ENCODE assay signal across 13 cellular contexts in the genomic region with DNA sequence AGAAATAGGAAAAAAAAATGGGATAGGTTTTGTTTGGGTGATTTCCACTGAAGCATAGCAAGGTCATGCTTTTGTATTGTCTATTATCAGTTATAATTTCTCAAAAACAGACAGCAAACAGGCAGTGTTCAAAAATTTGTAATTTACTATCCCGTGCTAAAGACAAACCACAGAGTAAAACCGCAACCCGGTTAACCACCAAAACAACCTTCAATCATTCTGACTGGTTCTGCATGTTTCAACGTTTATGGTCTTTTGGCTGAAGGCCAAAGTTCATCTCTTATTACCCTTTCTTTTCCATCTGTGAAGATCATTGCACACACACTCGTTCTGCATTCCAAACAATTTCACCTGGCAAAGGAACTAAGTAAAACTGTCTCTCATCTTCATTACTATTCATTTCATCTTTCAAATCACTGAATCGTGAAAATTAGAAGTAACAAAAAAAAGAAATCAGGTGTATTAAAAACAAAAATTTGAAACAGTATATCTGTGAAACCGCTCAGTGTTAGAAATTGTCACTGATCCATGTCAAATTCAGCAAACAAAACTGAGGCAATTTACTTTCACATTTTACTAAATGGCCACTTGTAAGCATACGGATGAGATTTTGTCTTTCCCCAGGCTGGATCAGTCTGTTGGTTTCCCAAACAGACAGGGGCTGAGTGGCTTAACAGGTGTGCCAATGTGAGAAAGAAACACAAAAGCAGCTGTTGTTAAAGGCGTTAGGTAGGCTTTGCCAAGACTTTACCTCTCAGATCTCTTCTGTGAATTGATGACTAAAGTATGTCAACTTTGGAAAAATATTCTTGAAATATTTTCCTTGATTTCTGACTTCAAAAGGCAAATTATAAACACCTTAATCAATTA.
DNase-seq lines count a peak whose midpoint lies in the region; ATAC-seq, FAIRE-seq and TF ChIP-seq lines count a peak whose summit lies in the region.
"Had no signal": no experiment of that assay in that cellular context is flagged by ENCODE, and none has a peak within 500 bp of the region (broad histone marks: within the 10 kb centered on the region; RNA-seq: fewer than 3 reads in every experiment).

No MANE protein-coding gene starts in this region.

- intact Hi-C loops in K562 (cut with micrococcal nuclease) = no loop called here
- intact Hi-C loops in activated T-helper 2 cell treated with anti-CD3 and anti-CD28 coated beads, Interferon-gamma antibody, Interleukin-2, Interleukin-4, amounts not matched to agents 10 μg/mL and 5 μg/mL and 100 μg/mL, durations not matched to agents 14 hours and 24 hours and 36 hours (cut with micrococcal nuclease) = no loop called here

- no peaks in the 10 kb centered on the region for H3K4me1 ChIP-seq in K562 (replicated peaks in 1 of 2; ENCODE audit: control insufficient read depth in 2 of 2, insufficient read depth in 2 of 2, low read length in 2 of 2)
- H3K4me1 ChIP-seq: esophagus squamous epithelium, Peyer's patch, psoas muscle had no signal

- H3K9ac ChIP-seq in K562 (ENCODE audit: insufficient read depth in 1 of 2, low read depth in 2 of 2, low read length in 2 of 2) = no peak overlapping the region

- H3K4me3 ChIP-seq in K562 = no peak overlapping the region
- H3K4me3 ChIP-seq: esophagus squamous epithelium, Peyer's patch, psoas muscle had no signal

- peaks cover 6% of the 10 kb centered on the region for H3K4me1 Mint-ChIP-seq in activated T-helper 2 cell treated with anti-CD3 and anti-CD28 coated beads, Interferon-gamma antibody, Interleukin-2, Interleukin-4, amounts not matched to agents 10 μg/mL and 5 μg/mL and 100 μg/mL, durations not matched to agents 14 hours and 24 hours and 36 hours (ENCODE audit: low read depth)

- no TSS peak for BruUV-seq in K562 (replicated peaks; lab: Mats Ljungman, UMichigan)

- peak; percentile 0 for DNase-seq in ELR (ENCODE audit: low read depth)
- DNase-seq in NCI-H128 (lab: John Stamatoyannopoulos, UW; ENCODE audit: unreplicated experiment) = peak; percentile 88
- DNase-seq in NCI-H748 (lab: John Stamatoyannopoulos, UW; ENCODE audit: unreplicated experiment) = peak; percentile 97
- no peak for DNase-seq in K562 (ENCODE audit: extremely low read depth in 1 of 4, low spot score in 3 of 4)
- no peak for DNase-seq in activated T-helper 2 cell treated with anti-CD3 and anti-CD28 coated beads, Interferon-gamma antibody, Interleukin-2, Interleukin-4, amounts not matched to agents 10 μg/mL and 5 μg/mL and 100 μg/mL, durations not matched to agents 14 hours and 24 hours and 36 hours (ENCODE audit: low spot score)
- no peak for DNase-seq in GF-D8 (lab: John Stamatoyannopoulos, UW)
- DNase-seq: activated CD8-positive, alpha-beta memory T cell treated with anti-CD3 and anti-CD28 coated beads for 24 hours; esophagus squamous epithelium; left ventricle myocardium superior; Peyer's patch; psoas muscle had no signal

- H3K27ac Mint-ChIP-seq in activated T-helper 2 cell treated with anti-CD3 and anti-CD28 coated beads, Interferon-gamma antibody, Interleukin-2, Interleukin-4, amounts not matched to agents 10 μg/mL and 5 μg/mL and 100 μg/mL, durations not matched to agents 14 hours and 24 hours and 36 hours = no peak overlapping the region

- no peaks in the 10 kb centered on the region for H3K36me3 ChIP-seq in K562 (ENCODE audit: control insufficient read depth, insufficient read depth, low read length)
- H3K36me3 ChIP-seq: esophagus squamous epithelium, Peyer's patch had no signal

- no peak for TF ChIP-seq EP300 in K562 (IDR thresholded peaks at IDR 0.05; ENCODE audit: low read length)

- H3K9me3 Mint-ChIP-seq in activated T-helper 2 cell treated with anti-CD3 and anti-CD28 coated beads, Interferon-gamma antibody, Interleukin-2, Interleukin-4, amounts not matched to agents 10 μg/mL and 5 μg/mL and 100 μg/mL, durations not matched to agents 14 hours and 24 hours and 36 hours = peaks cover 2% of the 10 kb centered on the region

- no peaks in the 10 kb centered on the region for H4K20me1 ChIP-seq in K562 (replicated peaks; ENCODE audit: control insufficient read depth, insufficient read depth, low read length)

- no peak overlapping the region for H3K4me3 Mint-ChIP-seq in activated T-helper 2 cell treated with anti-CD3 and anti-CD28 coated beads, Interferon-gamma antibody, Interleukin-2, Interleukin-4, amounts not matched to agents 10 μg/mL and 5 μg/mL and 100 μg/mL, durations not matched to agents 14 hours and 24 hours and 36 hours (ENCODE audit: low read depth)

- POLR2A ChIA-PET in K562 (lab: Yijun Ruan, JAX) = no interaction called here

- H3K9me3 ChIP-seq in K562 (replicated peaks; ENCODE audit: control insufficient read depth, insufficient read depth, low read depth, low read length) = no peaks in the 10 kb centered on the region; the same call in 1 of the 2 replicates
- H3K9me3 ChIP-seq: esophagus squamous epithelium had no signal

- WGBS in K562 (ENCODE audit: insufficient coverage, low coverage, missing lambda C conversion rate) = 1% methylated on average over 9 of the region's 9 CpGs

- H2AFZ ChIP-seq in K562 (ENCODE audit: low read depth, low read length) = no peak overlapping the region

- TF ChIP-seq POLR2A in K562 (conservative IDR thresholded peaks at IDR 0.05) = no peak

- TF ChIP-seq CTCF in K562 (IDR thresholded peaks at IDR 0.05 in 2 of 3, conservative IDR thresholded peaks at IDR 0.05 in 1 of 3; ENCODE audit: insufficient read depth in 2 of 3, low read depth in 1 of 3, low read length in 3 of 3) = no peak

- in situ Hi-C loops in K562 (cut with MboI) = no loop called here

- H3K4me2 ChIP-seq in K562 (ENCODE audit: insufficient read depth, low read length) = no peak overlapping the region

- no peaks in the 10 kb centered on the region for H3K27me3 ChIP-seq in K562 (ENCODE audit: control insufficient read depth in 2 of 2, insufficient read depth in 2 of 2, low read length in 2 of 2)
- H3K27me3 ChIP-seq: esophagus squamous epithelium, Peyer's patch had no signal

- no peaks in the 10 kb centered on the region for H3K79me2 ChIP-seq in K562 (ENCODE audit: control insufficient read depth, insufficient read depth, low read length)

- no peaks in the 10 kb centered on the region for H3K9me1 ChIP-seq in K562 (ENCODE audit: control insufficient read depth, insufficient read depth, low read length)

- CTCF ChIA-PET in K562 (lab: Yijun Ruan, JAX; ENCODE audit: low intra/inter-chr PET ratio) = no interaction called here

- TF ChIP-seq RAD21 in K562 (CRISPR knock-in tag; conservative IDR thresholded peaks at IDR 0.05 in 1 of 2, IDR thresholded peaks at IDR 0.05 in 1 of 2) = no peak

- FAIRE-seq in K562 (lab: Jason Lieb, UNC) = no peak

- H3K27ac ChIP-seq in K562 (ENCODE audit: extremely low read depth, low read depth, low read length) = no peak overlapping the region
- H3K27ac ChIP-seq: esophagus squamous epithelium, Peyer's patch, psoas muscle had no signal

- ATAC-seq in K562 (no peak), GM21526 (IDR thresholded peaks at IDR 0.05; ENCODE audit: low FRiP score, unreplicated experiment) (no peak), GM21576 (IDR thresholded peaks at IDR 0.05; ENCODE audit: unreplicated experiment) (no peak)
- ATAC-seq: left ventricle myocardium superior, psoas muscle had no signal

- H3K27me3 Mint-ChIP-seq in activated T-helper 2 cell treated with anti-CD3 and anti-CD28 coated beads, Interferon-gamma antibody, Interleukin-2, Interleukin-4, amounts not matched to agents 10 μg/mL and 5 μg/mL and 100 μg/mL, durations not matched to agents 14 hours and 24 hours and 36 hours (ENCODE audit: low read depth) = no peaks in the 10 kb centered on the region

- no peaks in the 10 kb centered on the region for H3K36me3 Mint-ChIP-seq in activated T-helper 2 cell treated with anti-CD3 and anti-CD28 coated beads, Interferon-gamma antibody, Interleukin-2, Interleukin-4, amounts not matched to agents 10 μg/mL and 5 μg/mL and 100 μg/mL, durations not matched to agents 14 hours and 24 hours and 36 hours (ENCODE audit: low read depth)

TF ChIP-seq in K562, 482 proteins besides CTCF, POLR2A, EP300 and RAD21:
- no peak for TF ChIP-seq CXXC5 (CRISPR knock-in tag; IDR thresholded peaks at IDR 0.05)
- TF ChIP-seq NFIC (IDR thresholded peaks at IDR 0.05) = peak; percentile 15; the same call in 1 of the 2 replicates
TF ChIP-seq in K562: peak in this region for 1.

Comparison
In these comparisons a context has a peak if more than half of its experiments do, and no peak if none do; other contexts are left out.
1. DNase-seq: peak in ELR (single experiment), NCI-H128 (single experiment) and NCI-H748 (single experiment); none in K562 (0 of 4), activated T-helper 2 cell treated with anti-CD3 and anti-CD28 coated beads, Interferon-gamma antibody, Interleukin-2, Interleukin-4, amounts not matched to agents 10 μg/mL and 5 μg/mL and 100 μg/mL, durations not matched to agents 14 hours and 24 hours and 36 hours (single experiment) and GF-D8 (single experiment).